Comparison of ENCODE assay signal across 13 cellular contexts in the genomic region with DNA sequence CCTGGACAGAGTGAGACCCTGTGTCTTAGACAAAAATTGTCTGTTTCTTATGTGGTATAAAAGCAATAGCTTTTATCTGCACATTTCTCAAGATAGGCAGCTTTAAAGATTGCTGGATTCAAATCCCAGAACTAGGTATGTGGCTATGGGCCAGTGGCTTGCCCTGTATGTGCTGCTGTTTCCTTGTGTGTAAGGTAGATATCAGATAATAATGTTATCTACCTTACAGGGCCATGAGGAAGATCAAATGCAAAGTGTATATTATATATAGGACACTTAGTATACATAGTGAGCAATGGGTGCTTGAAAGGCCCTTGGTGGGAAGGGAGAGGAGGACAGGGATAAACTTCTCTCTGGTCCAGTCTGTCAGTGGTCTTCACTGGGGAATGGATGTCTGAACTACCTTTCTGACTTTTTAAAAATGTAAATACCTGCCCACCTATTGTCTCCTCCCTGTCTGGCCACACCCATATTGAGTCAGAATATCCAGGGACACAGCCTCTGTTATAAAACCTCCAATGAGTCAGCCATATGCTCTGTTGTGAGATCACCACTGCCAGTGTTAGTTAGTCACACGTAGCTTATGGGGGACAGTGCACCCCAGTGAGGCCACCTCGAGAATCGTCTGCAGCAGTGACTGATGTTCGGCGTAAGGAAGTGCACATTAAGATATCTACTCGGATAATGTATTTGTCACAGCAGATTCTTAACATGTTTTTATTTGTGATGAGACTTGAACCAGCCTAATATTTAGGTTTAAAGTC.
DNase-seq lines count a peak whose midpoint lies in the region; FAIRE-seq and TF ChIP-seq lines count a peak whose summit lies in the region.
"Had no signal": no experiment of that assay in that cellular context is flagged by ENCODE, and none has a peak within 500 bp of the region (broad histone marks: within the 10 kb centered on the region; RNA-seq: fewer than 3 reads in every experiment).

No MANE protein-coding gene starts in this region.

- no peaks in the 10 kb centered on the region for H3K36me3 Mint-ChIP-seq in T-helper 2 cell treated with Interferon-gamma antibody and Interleukin-4, amounts not matched to agents 5 μg/mL and 100 μg/mL, for 36 hours (ENCODE audit: low read depth)
- H3K36me3 Mint-ChIP-seq: activated naive CD8-positive, alpha-beta T cell treated with anti-CD3 and anti-CD28 coated beads, Interleukin-2, amount 10 ng/mL, durations not matched to agents 7 days and 5 days had no signal

- no peak overlapping the region for H3K4me3 Mint-ChIP-seq in T-helper 2 cell treated with Interferon-gamma antibody and Interleukin-4, amounts not matched to agents 5 μg/mL and 100 μg/mL, for 36 hours
- H3K4me3 Mint-ChIP-seq: activated naive CD8-positive, alpha-beta T cell treated with anti-CD3 and anti-CD28 coated beads, Interleukin-2, amount 10 ng/mL, durations not matched to agents 7 days and 5 days had no signal

- H3K27me3 Mint-ChIP-seq in T-helper 2 cell treated with Interferon-gamma antibody and Interleukin-4, amounts not matched to agents 5 μg/mL and 100 μg/mL, for 36 hours (ENCODE audit: low read depth) = no peaks in the 10 kb centered on the region
- H3K27me3 Mint-ChIP-seq: activated naive CD8-positive, alpha-beta T cell treated with anti-CD3 and anti-CD28 coated beads, Interleukin-2, amount 10 ng/mL, durations not matched to agents 7 days and 5 days had no signal

- no peak overlapping the region for H3K27ac Mint-ChIP-seq in T-helper 2 cell treated with Interferon-gamma antibody and Interleukin-4, amounts not matched to agents 5 μg/mL and 100 μg/mL, for 36 hours
- H3K27ac Mint-ChIP-seq: activated naive CD8-positive, alpha-beta T cell treated with anti-CD3 and anti-CD28 coated beads, Interleukin-2, amount 10 ng/mL, durations not matched to agents 7 days and 5 days had no signal

- peak overlapping the region; percentile 21 for H3K27ac ChIP-seq in subcutaneous abdominal adipose tissue (ENCODE audit: low read depth, low read length)
- no peak overlapping the region for H3K27ac ChIP-seq in MM.1S (ENCODE audit: low read length)
- H3K27ac ChIP-seq: gastrocnemius medialis, spleen, thoracic aorta had no signal

- H4K20me1 ChIP-seq in MM.1S (ENCODE audit: insufficient read depth, low read length) = no peaks in the 10 kb centered on the region

- peaks cover 10 to 16% (median 11%) of the 10 kb centered on the region in 5 donors for H3K36me3 ChIP-seq in subcutaneous abdominal adipose tissue (ENCODE audit: control insufficient read depth in 5 of 5, insufficient read depth in 5 of 5, low read length in 5 of 5)
- no peaks in the 10 kb centered on the region for H3K36me3 ChIP-seq in MM.1S (replicated peaks; ENCODE audit: insufficient read depth, low read length)
- H3K36me3 ChIP-seq: spleen, thoracic aorta had no signal

- no peak overlapping the region for H3K4me2 ChIP-seq in MM.1S (ENCODE audit: low read depth, low read length)

- H3K4me1 ChIP-seq in subcutaneous abdominal adipose tissue (ENCODE audit: control insufficient read depth in 5 of 5, insufficient read depth in 5 of 5, low read length in 5 of 5) = peaks cover 3 to 17% (median 10%) of the 10 kb centered on the region in 5 donors
- H3K4me1 ChIP-seq in MM.1S (ENCODE audit: low read length) = peaks cover 13% of the 10 kb centered on the region
- H3K4me1 ChIP-seq: spleen had no signal

- H2AFZ ChIP-seq in MM.1S (ENCODE audit: low read length) = no peak overlapping the region

- peak; percentile 19 for DNase-seq in stimulated activated CD4-positive, alpha-beta T cell treated with anti-CD3 and anti-CD28 coated beads, Interleukin-1b, Interleukin-23, amount 100 ng/mL, for 48 hours
- no peak for DNase-seq in stimulated activated CD4-positive, alpha-beta T cell treated with anti-CD3 and anti-CD28 coated beads, Interleukin-2, amount 100 ng/mL, for 48 hours
- DNase-seq in T-helper 2 cell treated with Interferon-gamma antibody and Interleukin-4, amounts not matched to agents 5 μg/mL and 100 μg/mL, for 36 hours (ENCODE audit: low spot score) = peak; percentile 14
- DNase-seq in fibroblast of the conjunctiva (ENCODE audit: low read depth) (peak; percentile 24), D721Med (ENCODE audit: insufficient read length, low spot score) (no peak), MM.1S (no peak)
- DNase-seq in activated CD4-positive, CD25-positive, alpha-beta regulatory T cell treated with anti-CD3 and anti-CD28 coated beads, Interleukin-2, amount 50 U/mL, for 72 hours = no peak
- DNase-seq: activated naive CD8-positive, alpha-beta T cell treated with anti-CD3 and anti-CD28 coated beads, Interleukin-2, amount 10 ng/mL, durations not matched to agents 7 days and 5 days; gastrocnemius medialis; NCI-H345; spleen had no signal

- no peak for FAIRE-seq in D721Med (lab: Jason Lieb, UNC)

- no peaks in the 10 kb centered on the region for H3K9me3 ChIP-seq in subcutaneous abdominal adipose tissue (ENCODE audit: control insufficient read depth in 5 of 5, low read length in 5 of 5)
- no peaks in the 10 kb centered on the region for H3K9me3 ChIP-seq in MM.1S (replicated peaks; ENCODE audit: insufficient read depth, low read length)
- H3K9me3 ChIP-seq: gastrocnemius medialis, spleen, thoracic aorta had no signal

- no peak overlapping the region for H3K4me3 ChIP-seq in subcutaneous abdominal adipose tissue (ENCODE audit: low read depth in 1 of 5, low read length in 5 of 5)
- no peak overlapping the region for H3K4me3 ChIP-seq in MM.1S (ENCODE audit: low read length)
- H3K4me3 ChIP-seq: gastrocnemius medialis, spleen, thoracic aorta had no signal

- H3K4me1 Mint-ChIP-seq in T-helper 2 cell treated with Interferon-gamma antibody and Interleukin-4, amounts not matched to agents 5 μg/mL and 100 μg/mL, for 36 hours (ENCODE audit: low read depth) = peaks cover 5% of the 10 kb centered on the region
- H3K4me1 Mint-ChIP-seq: activated naive CD8-positive, alpha-beta T cell treated with anti-CD3 and anti-CD28 coated beads, Interleukin-2, amount 10 ng/mL, durations not matched to agents 7 days and 5 days had no signal

- no peaks in the 10 kb centered on the region for H3K9me2 ChIP-seq in MM.1S (replicated peaks; ENCODE audit: insufficient read depth, low read length)

- H3K27me3 ChIP-seq in subcutaneous abdominal adipose tissue (ENCODE audit: control insufficient read depth in 5 of 5, insufficient read depth in 4 of 5, low read length in 5 of 5) (no peaks in the 10 kb centered on the region), MM.1S (replicated peaks; ENCODE audit: insufficient read depth, low read length) (no peaks in the 10 kb centered on the region)
- H3K27me3 ChIP-seq: gastrocnemius medialis, spleen had no signal

- H3K9ac ChIP-seq in subcutaneous abdominal adipose tissue (ENCODE audit: low read length in 5 of 5) (no peak overlapping the region), MM.1S (ENCODE audit: low read length) (no peak overlapping the region)

- H3K9me3 Mint-ChIP-seq in T-helper 2 cell treated with Interferon-gamma antibody and Interleukin-4, amounts not matched to agents 5 μg/mL and 100 μg/mL, for 36 hours = no peaks in the 10 kb centered on the region

- no peaks in the 10 kb centered on the region for H3F3A ChIP-seq in MM.1S (ENCODE audit: insufficient read depth, low read length)

- no peaks in the 10 kb centered on the region for H3K79me2 ChIP-seq in MM.1S (ENCODE audit: low read length)

- TF ChIP-seq CTCF in D721Med (IDR thresholded peaks at IDR 0.05; ENCODE audit: insufficient read depth, missing control alignments) (no peak), MM.1S (IDR thresholded peaks at IDR 0.05; ENCODE audit: low read length) (no peak)

Comparison
In these comparisons a context has a peak if more than half of its experiments do, and no peak if none do; other contexts are left out.
1. DNase-seq: peak in stimulated activated CD4-positive, alpha-beta T cell treated with anti-CD3 and anti-CD28 coated beads, Interleukin-1b, Interleukin-23, amount 100 ng/mL, for 48 hours (single experiment), T-helper 2 cell treated with Interferon-gamma antibody and Interleukin-4, amounts not matched to agents 5 μg/mL and 100 μg/mL, for 36 hours (single experiment) and fibroblast of the conjunctiva (single experiment); none in stimulated activated CD4-positive, alpha-beta T cell treated with anti-CD3 and anti-CD28 coated beads, Interleukin-2, amount 100 ng/mL, for 48 hours (0 of 2), activated CD4-positive, CD25-positive, alpha-beta regulatory T cell treated with anti-CD3 and anti-CD28 coated beads, Interleukin-2, amount 50 U/mL, for 72 hours (single experiment), D721Med (single experiment) and MM.1S (single experiment).